Comparison of ENCODE assay signal across 8 cellular contexts in the genomic region with DNA sequence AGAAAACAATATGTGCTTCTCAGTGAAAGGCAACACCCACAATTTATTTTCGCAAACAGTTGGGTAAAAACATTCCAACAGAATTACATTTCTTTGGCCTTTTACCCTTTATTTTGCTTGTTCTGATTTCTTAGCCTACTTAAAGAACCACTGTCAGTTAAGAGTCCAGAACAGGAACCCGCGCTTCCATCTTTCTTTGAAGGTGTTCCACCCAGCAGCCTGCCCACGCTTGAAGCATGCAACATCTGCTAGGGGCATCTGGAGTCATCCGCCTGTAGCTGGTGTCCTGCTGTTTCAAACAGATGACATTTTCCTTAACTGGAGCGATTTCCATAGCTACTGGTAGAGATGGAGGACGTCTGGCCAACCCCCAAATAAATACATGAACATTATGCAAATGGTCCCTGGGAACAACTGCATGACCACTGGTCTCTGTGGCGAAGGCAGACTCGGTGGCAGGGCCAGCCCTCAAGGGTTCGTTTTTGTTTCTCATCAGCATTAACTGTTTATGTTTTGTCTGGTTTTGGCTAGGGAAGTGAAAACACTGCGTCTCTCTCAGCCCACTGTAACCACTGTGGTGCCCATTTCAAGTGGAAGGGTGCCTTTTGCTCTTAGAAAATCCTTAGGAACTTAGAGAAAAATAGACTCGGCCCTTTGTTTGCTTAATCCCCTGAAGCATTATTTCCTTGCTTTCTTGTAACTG. TPM values are rescaled to one million over a fixed set of nuclear protein-coding genes. Genes with fewer than 3 reads are reported as not detected.
DNase-seq lines count a peak whose midpoint lies in the region; ATAC-seq, FAIRE-seq and TF ChIP-seq lines count a peak whose summit lies in the region.

No MANE protein-coding gene starts in this region.

- no peak overlapping the region for H3K27ac ChIP-seq in ovary

- H3K36me3 ChIP-seq in skeletal muscle satellite cell (ENCODE audit: insufficient read depth, low read length) (no peaks in the 10 kb centered on the region), ovary (no peaks in the 10 kb centered on the region)

- H3K9me3 ChIP-seq in skeletal muscle satellite cell (replicated peaks; ENCODE audit: low read length) (no peaks in the 10 kb centered on the region), ovary (no peaks in the 10 kb centered on the region)

- FAIRE-seq in GM19239 (lab: Jason Lieb, UNC) = no peak

- intact Hi-C loops in ovary (cut with DNase I) = loop anchor here in 1 of 4 donors (5.0 kb wide), 1 partner anchor 50 kb away; the partner anchor contains the start of gene LAMA4

- in situ Hi-C loops in astrocyte of the spinal cord (cut with HindIII; ENCODE audit: low sequenced_read_pairs) = no loop called here

- 43 to 64% (median 50%) methylated on average over 12 of the region's 12 CpGs for WGBS in ovary, 3 donors

- TF ChIP-seq CTCF in astrocyte of the spinal cord (IDR thresholded peaks at IDR 0.05; ENCODE audit: low read depth, low read length) (no peak), ovary (IDR thresholded peaks at IDR 0.05) (no peak)

- DNase-seq in GM19239 (ENCODE audit: insufficient read length, low spot score) (peak; percentile 28), astrocyte of the spinal cord (ENCODE audit: low read depth, low spot score) (peak; percentile 71), NCI-H510A (lab: John Stamatoyannopoulos, UW) (no peak), medulla oblongata (ENCODE audit: extremely low spot score) (no peak), inferior parietal cortex (ENCODE audit: extremely low spot score) (no peak), ovary (no peak)

- H3K4me3 ChIP-seq in astrocyte of the spinal cord (ENCODE audit: low read depth, low read length) = no peak overlapping the region
- peak overlapping the region; percentile 1 for H3K4me3 ChIP-seq in skeletal muscle satellite cell (ENCODE audit: low read length)
- no peak overlapping the region for H3K4me3 ChIP-seq in ovary

- no peak for TF ChIP-seq EP300 in ovary (IDR thresholded peaks at IDR 0.05)

- peak overlapping the region; percentile 35 for H3K4me2 ChIP-seq in skeletal muscle satellite cell (ENCODE audit: low read length)

- H3K27me3 ChIP-seq in skeletal muscle satellite cell (ENCODE audit: control insufficient read depth, insufficient read depth, low read length) (no peaks in the 10 kb centered on the region), ovary (no peaks in the 10 kb centered on the region)

- TF ChIP-seq POLR2A in ovary (IDR thresholded peaks at IDR 0.05) = no peak

- H3K4me1 ChIP-seq in skeletal muscle satellite cell (ENCODE audit: control insufficient read depth, insufficient read depth, low read length) (peaks cover 48% of the 10 kb centered on the region), ovary (ENCODE audit: insufficient read depth) (peaks cover 9% of the 10 kb centered on the region)

- H3K9ac ChIP-seq in skeletal muscle satellite cell (ENCODE audit: low read depth, low read length) = peak overlapping the region; percentile 52

- ATAC-seq in HG03039 (IDR thresholded peaks at IDR 0.05; ENCODE audit: unreplicated experiment) = peak; percentile 81

RNA-seq across cellular contexts. Expression of gene LAMA4, which starts 51.6 kb away (rescaled TPM):
- total RNA-seq in skeletal muscle satellite cell (2012; rRNA removed) = 216 and 328 TPM in 2 replicates
- total RNA-seq in ovary = 10 to 100 TPM; 29.0 to 92.8 (median 42.5) TPM
- 10 to 100 TPM; 32.3 to 84.7 TPM for polyA plus RNA-seq in ovary

Comparison
In these comparisons a context has a peak if more than half of its experiments do, and no peak if none do; other contexts are left out.
1. DNase-seq: peak in GM19239 (single experiment) and astrocyte of the spinal cord (single experiment); none in NCI-H510A (single experiment), medulla oblongata (single experiment), inferior parietal cortex (single experiment) and ovary (0 of 5).